ENCODE assay signal across 8 cellular contexts in genomic region chr16:23803591-23804123, GRCh38. TPM values are rescaled to one million over a fixed set of nuclear protein-coding genes. Genes with fewer than 3 reads are reported as not detected.
A peak's percentile ranks its signal among the peaks of the same experiment; 100 is the strongest.
DNase-seq lines count a peak whose midpoint lies in the region; ATAC-seq and TF ChIP-seq lines count a peak whose summit lies in the region.

No MANE protein-coding gene starts in this region.

- DNase-seq in GM10248 (ENCODE audit: extremely low spot score) (peak; percentile 82), OCI-LY7 (ENCODE audit: low spot score) (peak; percentile 87), fibroblast of villous mesenchyme (ENCODE audit: low read depth) (peak; percentile 7), pons (ENCODE audit: low spot score) (peak; percentile 73), ureter (ENCODE audit: low spot score) (peak; percentile 59)
- peak; percentile 75 for DNase-seq in activated T-cell treated with anti-CD3 and anti-CD28 coated beads, Interleukin-2, amount 50 U/mL, for 1 hour

- no peaks in the 10 kb centered on the region for H3K9me3 ChIP-seq in OCI-LY7 (ENCODE audit: low read length)

- H2AFZ ChIP-seq in OCI-LY7 (ENCODE audit: low read length) = peak overlapping the region; percentile 94

- no peaks in the 10 kb centered on the region for H3K79me2 ChIP-seq in OCI-LY7 (ENCODE audit: insufficient read depth, low read depth, low read length)

- H3K4me1 ChIP-seq in OCI-LY7 (ENCODE audit: insufficient read depth, low read length, poor library complexity, severe bottlenecking) = peaks cover 48% of the 10 kb centered on the region

- POLR2A ChIA-PET in GM10248 (lab: Yijun Ruan, JAX) = no interaction called here
- POLR2A ChIA-PET in OCI-LY7 (lab: Charles Lee) = interaction anchor here (0.9 to 2.2 kb wide), 4 partner anchors 203 to 687 kb away, joined by 3 to 12 read pairs (median 4); no protein-coding TSS in a partner anchor

- BruUV-seq in OCI-LY7 (replicated peaks; lab: Mats Ljungman, UMichigan) = no TSS peak

- H3K4me3 ChIP-seq in OCI-LY7 (ENCODE audit: low read depth, low read length, poor library complexity, severe bottlenecking) = peak overlapping the region; percentile 24
- H3K4me3 ChIP-seq in fibroblast of villous mesenchyme (ENCODE audit: low read depth, low read length) = no peak overlapping the region

- TF ChIP-seq CTCF in GM10248 (IDR thresholded peaks at IDR 0.05; ENCODE audit: control extremely low read depth, extremely low read depth, low read depth, missing control alignments) (peak; percentile 85), OCI-LY7 (conservative IDR thresholded peaks at IDR 0.05; ENCODE audit: low read length) (peak; percentile 95), fibroblast of villous mesenchyme (IDR thresholded peaks at IDR 0.05; ENCODE audit: insufficient read depth, low read depth, low read length) (peak; percentile 48)

- no peaks in the 10 kb centered on the region for H4K20me1 ChIP-seq in OCI-LY7 (ENCODE audit: insufficient read depth, low read length)

- no peaks in the 10 kb centered on the region for H3K9me2 ChIP-seq in OCI-LY7 (ENCODE audit: insufficient read depth, low read length)

- CTCF ChIA-PET in GM10248 (lab: Yijun Ruan, JAX) (interaction anchor here (0.6 to 9.1 kb wide), 42 partner anchors 8 to 702 kb away, joined by 3 to 132 read pairs (median 5); partner anchors contain the start of gene PRKCB), OCI-LY7 (lab: Charles Lee; ENCODE audit: unreplicated experiment) (interaction anchor here (1.0 to 2.1 kb wide), 4 partner anchors 207 to 255 kb away, joined by 3 to 11 read pairs (median 8); no protein-coding TSS in a partner anchor)

- ATAC-seq in HG02885 (IDR thresholded peaks at IDR 0.05; ENCODE audit: poor library complexity, unreplicated experiment) (peak; percentile 77), HG03378 (IDR thresholded peaks at IDR 0.05; ENCODE audit: unreplicated experiment) (no peak)

- H3K36me3 ChIP-seq in OCI-LY7 (ENCODE audit: insufficient read depth, low read length) = no peaks in the 10 kb centered on the region

- H3K4me2 ChIP-seq in OCI-LY7 (ENCODE audit: low read length) = peak overlapping the region; percentile 48

- intact Hi-C loops in OCI-LY7 (cut with micrococcal nuclease; ENCODE audit: unreplicated experiment) = loop anchor here (1.0 to 5.0 kb wide), 4 partner anchors 34 to 449 kb away; no protein-coding TSS in a partner anchor

- no peak overlapping the region for H3K27ac ChIP-seq in OCI-LY7 (ENCODE audit: low read depth, low read length, poor library complexity, severe bottlenecking)

RNA-seq across cellular contexts. Expression of gene PRKCB, which starts 32.1 kb away (rescaled TPM):
- total RNA-seq in OCI-LY7 (2014; rRNA removed; shearing (Covaris generic)) = 21.0 and 24.2 TPM in 2 replicates
- total RNA-seq in OCI-LY7 (2022) (44.5 and 51.6 TPM in 2 replicates), fibroblast of villous mesenchyme (under 0.01 TPM in 1 of 2 replicates, not detected in the other), ureter (14.3 TPM)

RNA-seq across cellular contexts. Expression of gene CHP2, which starts 48.8 kb away (rescaled TPM):
- total RNA-seq in OCI-LY7 (2014; rRNA removed; shearing (Covaris generic)) = not detected in 2 replicates
- total RNA-seq in OCI-LY7 (2022) = not detected in 2 replicates
- total RNA-seq in fibroblast of villous mesenchyme = not detected in 2 replicates
- total RNA-seq in ureter = 7.9 TPM

Comparison
In these comparisons a context has a peak if more than half of its experiments do, and no peak if none do; other contexts are left out.
1. DNase-seq: peak in every context shown above with its lines; median percentile 87 in OCI-LY7; 82 in GM10248; 75 in activated T-cell treated with anti-CD3 and anti-CD28 coated beads, Interleukin-2, amount 50 U/mL, for 1 hour; 73 in pons; 59 in ureter; 7 in fibroblast of villous mesenchyme.
2. RNA of gene PRKCB, which starts 32.1 kb away (total RNA-seq): 21.0 to 51.6 TPM in OCI-LY7 and 14.3 TPM in ureter (single experiment); under 0.01 TPM in fibroblast of villous mesenchyme; every median in the first group is over 10 times any median in the second.
3. Peak in every context shown above with its lines, with median percentiles within 50 percentile points of each other: CTCF ChIP-seq.